1 cellular context compared by ENCODE assay signal in the genomic region with DNA sequence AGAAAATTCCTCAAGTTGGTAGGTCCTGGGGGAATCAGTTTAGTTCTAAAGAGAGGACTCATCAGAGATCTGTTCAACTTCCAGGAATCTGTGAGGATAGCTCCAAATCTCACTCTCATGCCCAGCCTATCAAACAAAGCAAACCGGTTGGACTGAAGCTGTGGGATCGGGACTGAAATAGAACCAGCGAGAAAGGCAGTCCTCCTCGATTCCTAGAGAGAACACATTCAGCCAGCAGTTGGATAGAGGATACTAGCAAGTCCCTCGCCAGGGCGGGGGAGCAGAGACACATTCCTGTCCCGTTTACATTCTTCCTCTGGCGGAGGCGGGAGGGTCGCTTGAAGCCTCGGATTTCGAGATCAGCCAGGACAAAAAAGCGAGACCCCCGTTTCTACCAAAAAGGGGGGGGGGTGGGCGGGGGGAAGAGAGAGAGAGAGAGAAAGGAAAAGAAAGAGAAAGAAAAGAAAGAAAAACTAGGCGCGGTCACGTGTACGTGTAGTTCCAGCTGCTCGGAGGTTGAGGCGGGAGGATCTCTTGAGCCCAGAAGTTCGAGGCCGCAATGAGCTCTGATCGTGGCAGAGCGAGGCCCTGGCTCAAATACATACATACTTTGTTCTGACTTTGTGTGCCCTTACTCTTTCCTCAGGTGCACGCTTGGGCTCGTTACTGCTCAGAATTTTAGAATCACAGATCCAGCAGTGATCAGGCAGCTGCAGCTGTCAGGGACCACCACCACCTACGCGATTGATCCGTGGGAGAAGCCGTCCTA.
TF ChIP-seq lines count a peak whose summit lies in the region.

No MANE protein-coding gene starts in this region.

TF ChIP-seq in HEK293, 187 proteins besides CTCF, POLR2A, EP300 and RAD21 (continued from another document):
- 0 out of 2 replicates have a peak, but pooled peaks have one; percentile 18 for TF ChIP-seq ZNF518A (tag by site-specific recombination; conservative IDR thresholded peaks at IDR 0.05; ENCODE audit: low read depth)
- 0 out of 2 replicates have a peak, but pooled peaks have one; percentile 41 for TF ChIP-seq ZNF121 (tag by site-specific recombination; IDR thresholded peaks at IDR 0.05)
- TF ChIP-seq SP2 (tag by site-specific recombination; IDR thresholded peaks at IDR 0.05), result peak; percentile 47
- 0 out of 2 replicates have a peak, but pooled peaks have one; percentile 20 for TF ChIP-seq REST (tag by site-specific recombination; IDR thresholded peaks at IDR 0.05)
- no peak for TF ChIP-seq HOXA7 (CRISPR knock-in tag; IDR thresholded peaks at IDR 0.05; ENCODE audit: borderline replicate concordance)
- no peak for TF ChIP-seq ZFP3 (tag by site-specific recombination; IDR thresholded peaks at IDR 0.05; ENCODE audit: low read depth)
- TF ChIP-seq ZNF791 (tag by site-specific recombination; IDR thresholded peaks at IDR 0.05), result no peak
- peak; percentile 83 for TF ChIP-seq ZNF449 (tag by site-specific recombination; IDR thresholded peaks at IDR 0.05)
- 0 out of 2 replicates have a peak, but pooled peaks have one; percentile 32 for TF ChIP-seq PBX3 (CRISPR knock-in tag; IDR thresholded peaks at IDR 0.05)
- peak; percentile 44; the same call in 1 of the 2 replicates for TF ChIP-seq ZNF629 (tag by site-specific recombination; IDR thresholded peaks at IDR 0.05)
- peak; percentile 82; the same call in 1 of the 2 replicates for TF ChIP-seq IKZF3 (tag by site-specific recombination; IDR thresholded peaks at IDR 0.05)
- no peak for TF ChIP-seq ZNF488 (tag by site-specific recombination; IDR thresholded peaks at IDR 0.05)
- TF ChIP-seq ZNF24 (tag by site-specific recombination; IDR thresholded peaks at IDR 0.05), result peak; percentile 17; the same call in 1 of the 2 replicates
- peak; percentile 83 for TF ChIP-seq ZBTB17 (tag by site-specific recombination; IDR thresholded peaks at IDR 0.05)
- TF ChIP-seq KLF1 (tag by site-specific recombination; IDR thresholded peaks at IDR 0.05), result 0 out of 2 replicates have a peak, but pooled peaks have one; percentile 14
- TF ChIP-seq TRIM28 (IDR thresholded peaks at IDR 0.05; ENCODE audit: borderline replicate concordance, low read length), result peak; percentile 57; the same call in 1 of the 2 replicates
- no peak for TF ChIP-seq ZBTB1 (tag by site-specific recombination; IDR thresholded peaks at IDR 0.05)
- 0 out of 2 replicates have a peak, but pooled peaks have one; percentile 38 for TF ChIP-seq ZBTB11 (tag by site-specific recombination; conservative IDR thresholded peaks at IDR 0.05; ENCODE audit: low read depth)
- no peak for TF ChIP-seq OVOL3 (tag by site-specific recombination; IDR thresholded peaks at IDR 0.05)
- peak; percentile 24; the same call in 1 of the 2 replicates for TF ChIP-seq SP3 (tag by site-specific recombination; IDR thresholded peaks at IDR 0.05)
- TF ChIP-seq SP7 (tag by site-specific recombination; IDR thresholded peaks at IDR 0.05), result peak; percentile 65
- TF ChIP-seq ZEB2 (tag by site-specific recombination; IDR thresholded peaks at IDR 0.05), result 0 out of 2 replicates have a peak, but pooled peaks have one; percentile 39
- TF ChIP-seq, protein P1, sequence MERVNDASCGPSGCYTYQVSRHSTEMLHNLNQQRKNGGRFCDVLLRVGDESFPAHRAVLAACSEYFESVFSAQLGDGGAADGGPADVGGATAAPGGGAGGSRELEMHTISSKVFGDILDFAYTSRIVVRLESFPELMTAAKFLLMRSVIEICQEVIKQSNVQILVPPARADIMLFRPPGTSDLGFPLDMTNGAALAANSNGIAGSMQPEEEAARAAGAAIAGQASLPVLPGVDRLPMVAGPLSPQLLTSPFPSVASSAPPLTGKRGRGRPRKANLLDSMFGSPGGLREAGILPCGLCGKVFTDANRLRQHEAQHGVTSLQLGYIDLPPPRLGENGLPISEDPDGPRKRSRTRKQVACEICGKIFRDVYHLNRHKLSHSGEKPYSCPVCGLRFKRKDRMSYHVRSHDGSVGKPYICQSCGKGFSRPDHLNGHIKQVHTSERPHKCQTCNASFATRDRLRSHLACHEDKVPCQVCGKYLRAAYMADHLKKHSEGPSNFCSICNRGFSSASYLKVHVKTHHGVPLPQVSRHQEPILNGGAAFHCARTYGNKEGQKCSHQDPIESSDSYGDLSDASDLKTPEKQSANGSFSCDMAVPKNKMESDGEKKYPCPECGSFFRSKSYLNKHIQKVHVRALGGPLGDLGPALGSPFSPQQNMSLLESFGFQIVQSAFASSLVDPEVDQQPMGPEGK (tag by site-specific recombination; IDR thresholded peaks at IDR 0.05), result peak; percentile 57
- peak; percentile 41; the same call in 1 of the 2 replicates for TF ChIP-seq BCL6B (tag by site-specific recombination; IDR thresholded peaks at IDR 0.05)
- peak; percentile 42; the same call in 1 of the 2 replicates for TF ChIP-seq ZXDB (tag by site-specific recombination; IDR thresholded peaks at IDR 0.05)
- no peak for TF ChIP-seq ZNF747 (tag by site-specific recombination; IDR thresholded peaks at IDR 0.05)
